19 cellular contexts compared by ENCODE assay signal in the genomic region with DNA sequence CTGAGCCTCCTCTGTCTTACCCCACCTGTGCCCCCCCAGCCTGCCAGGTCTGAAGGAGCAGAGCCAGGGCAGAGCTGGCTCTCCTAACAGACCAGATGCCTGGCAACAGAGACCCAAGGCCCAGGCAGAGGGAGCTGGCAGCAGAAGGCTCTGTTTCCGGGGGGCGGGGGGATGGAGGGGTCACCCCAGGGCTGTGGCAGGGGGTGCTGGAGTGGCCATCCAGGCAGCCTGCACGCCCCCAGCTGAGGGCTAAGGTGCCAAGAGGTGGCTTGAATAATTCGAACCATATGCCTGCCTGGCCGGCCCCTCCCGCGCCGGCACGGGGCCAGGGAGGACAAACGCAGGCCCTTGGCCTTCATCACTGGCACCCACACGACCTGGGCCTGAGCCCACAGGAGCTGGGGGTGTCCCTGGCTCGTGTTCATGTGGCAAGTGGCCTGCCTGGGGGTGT. TPM values are rescaled to one million over a fixed set of nuclear protein-coding genes. Genes with fewer than 3 reads are reported as not detected.
"Had no signal": no experiment of that assay in that cellular context is flagged by ENCODE, and none has a peak within 500 bp of the region (broad histone marks: within the 10 kb centered on the region; RNA-seq: fewer than 3 reads in every experiment).

No MANE protein-coding gene starts in this region.

- H3K9me3 ChIP-seq: esophagus squamous epithelium, heart right ventricle, testis had no signal

- H3K9ac ChIP-seq: neural progenitor cell, parathyroid adenoma had no signal

- H2AFZ ChIP-seq: neural progenitor cell, parathyroid adenoma had no signal

- H3K4me1 ChIP-seq: parathyroid adenoma had no signal

- H3K27ac ChIP-seq: cardiac muscle cell, neural progenitor cell, parathyroid adenoma, testis, WERI-Rb-1 had no signal

- H3K27me3 ChIP-seq: cardiac muscle cell, heart right ventricle, neural progenitor cell, testis had no signal

- H3K36me3 ChIP-seq: cardiac muscle cell, esophagus squamous epithelium, heart right ventricle, neural progenitor cell, WERI-Rb-1 had no signal

- H3K79me2 ChIP-seq: parathyroid adenoma had no signal

- ATAC-seq: activated CD4-positive, alpha-beta T cell treated with anti-CD3 and anti-CD28 coated beads for 36 hours; activated CD8-positive, alpha-beta T cell treated with anti-CD3 and anti-CD28 coated beads for 36 hours; heart right ventricle had no signal

- DNase-seq: activated CD4-positive, alpha-beta T cell treated with anti-CD3 and anti-CD28 coated beads for 36 hours; activated CD8-positive, alpha-beta memory T cell treated with anti-CD3 and anti-CD28 coated beads, Interleukin-2, amount 50 U/mL, for 48 hours; activated CD8-positive, alpha-beta T cell treated with anti-CD3 and anti-CD28 coated beads for 36 hours; dermis blood vessel endothelial cell; esophagus squamous epithelium; stimulated activated CD4-positive, alpha-beta T cell treated with anti-CD3 and anti-CD28 coated beads, Interleukin-2, amount 100 ng/mL, for 48 hours; stimulated activated naive CD4-positive, alpha-beta T cell treated with Interleukin-2 at 50 U/mL for 16 hours; T-helper 1 cell; testis; WERI-Rb-1 had no signal

- H3K4me3 ChIP-seq: cardiac muscle cell, esophagus squamous epithelium, heart right ventricle, neural progenitor cell, testis had no signal

- H3K4me2 ChIP-seq: neural progenitor cell had no signal

RNA-seq across cellular contexts. Expression of gene TAS1R1, which starts 47.6 kb away (rescaled TPM):
- total RNA-seq: activated CD8-positive, alpha-beta T cell treated with anti-CD3 and anti-CD28 coated beads for 36 hours; astrocyte; cardiac muscle cell; esophagus squamous epithelium; frontal cortex; heart right ventricle; liver; renal cortical epithelial cell had no signal
- polyA plus RNA-seq: heart right ventricle, keratinocyte, liver had no signal
